ENCODE assay signal across 1 cellular context in the genomic region with DNA sequence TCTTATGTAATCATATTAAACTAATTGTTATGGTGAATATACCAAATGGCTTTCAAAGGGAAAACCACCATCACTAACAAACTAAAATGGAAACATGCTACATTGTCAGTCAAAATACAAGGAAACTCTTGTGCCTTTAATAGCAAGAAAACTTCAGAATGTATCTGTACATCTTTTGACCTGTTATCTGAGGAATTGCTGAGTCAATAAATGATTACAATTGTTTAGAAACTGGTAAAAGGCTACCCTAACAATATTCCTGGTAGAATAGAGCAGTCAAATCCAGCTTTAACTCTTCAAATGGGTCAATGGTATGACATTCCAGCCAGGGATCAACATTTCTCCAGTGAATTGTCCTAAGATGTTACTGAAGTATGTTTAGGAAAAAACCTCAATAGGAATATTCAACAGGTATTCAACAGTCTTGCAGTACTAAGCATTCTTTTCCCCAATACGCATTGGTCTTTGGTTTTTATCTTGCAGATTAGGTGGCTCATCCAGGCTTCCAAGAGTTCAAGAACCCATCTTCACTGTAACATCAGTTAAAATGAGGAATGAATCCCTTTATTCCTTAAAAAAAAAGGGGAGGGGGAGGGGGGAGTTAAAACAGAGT.
TF ChIP-seq lines count a peak whose summit lies in the region.

No MANE protein-coding gene starts in this region.

TF ChIP-seq in IMR-90, 13 proteins besides CTCF, POLR2A, EP300 and RAD21:
- TF ChIP-seq MAZ (IDR thresholded peaks at IDR 0.05; ENCODE audit: borderline replicate concordance, low read depth, low read length), result no peak
- no peak for TF ChIP-seq NFE2L2 (IDR thresholded peaks at IDR 0.05; ENCODE audit: low read depth, low read length)
- peak; percentile 44 for TF ChIP-seq MAFK (IDR thresholded peaks at IDR 0.05; ENCODE audit: low read depth, low read length)
